In genomic region chr6:36273067-36273466, GRCh38 we compare ENCODE assay signal across 30 cellular contexts.
"Had no signal": no experiment of that assay in that cellular context is flagged by ENCODE, and none has a peak within 500 bp of the region (broad histone marks: within the 10 kb centered on the region; RNA-seq: fewer than 3 reads in every experiment).

No MANE protein-coding gene starts in this region.

- DNase-seq: Karpas-422, Kasumi-1, MG63, MM.1S, MV-4-11, NCI-H1048, NCI-H1092, NCI-H1092 treated with DMSO at 0.1 percent for 48 hours, NCI-H1105, NCI-H1105 treated with DMSO at 0.1 percent for 48 hours, NCI-H1417 treated with DMSO at 0.1 percent for 48 hours, NCI-H1436, NCI-H1436 treated with DMSO at 0.1 percent for 48 hours, NCI-H146, NCI-H1694, NCI-H1694 treated with DMSO at 0.1 percent for 48 hours, NCI-H187, NCI-H187 treated with DMSO at 0.1 percent for 48 hours, NCI-H1930, NCI-H2029, NCI-H2029 treated with DMSO at 0.1 percent for 48 hours, NCI-H2081, NCI-H2081 treated with DMSO at 0.1 percent for 48 hours, NCI-H2107, NCI-H2227 treated with DMSO at 0.1 percent for 48 hours, NCI-H226, NCI-H345, NCI-H446, NCI-H446 treated with DMSO at 0.1 percent for 48 hours, NCI-H510A had no signal

- H3K27me3 ChIP-seq: MG63 had no signal

- H3K36me3 ChIP-seq: MG63 had no signal

- H3K4me3 ChIP-seq: MG63 had no signal

- H3K9me3 ChIP-seq: MG63 had no signal
